In genomic region chr16:28292731-28293588, GRCh38 we compare ENCODE assay signal across 1 cellular context.
TF ChIP-seq lines count a peak whose summit lies in the region.

No MANE protein-coding gene starts in this region.

TF ChIP-seq in HepG2, 621 proteins besides CTCF, POLR2A, EP300 and RAD21 (continued from another document and continues in another):
- no peak for TF ChIP-seq MAZ (IDR thresholded peaks at IDR 0.05; ENCODE audit: borderline replicate concordance, low read depth, low read length)
- TF ChIP-seq MAZ (CRISPR knock-in tag; IDR thresholded peaks at IDR 0.05; ENCODE audit: low read depth) = 0 out of 2 replicates have a peak, but pooled peaks have one; percentile 2
- no peak for TF ChIP-seq SMAD9 (CRISPR knock-in tag; IDR thresholded peaks at IDR 0.05)
- no peak for TF ChIP-seq FOXP1 (IDR thresholded peaks at IDR 0.05)
- no peak for TF ChIP-seq FOXP1 (CRISPR knock-in tag; IDR thresholded peaks at IDR 0.05)
- no peak for TF ChIP-seq ETS1 (CRISPR knock-in tag; IDR thresholded peaks at IDR 0.05)
- TF ChIP-seq ZNF317 (CRISPR knock-in tag; IDR thresholded peaks at IDR 0.05) = no peak
- 0 out of 2 replicates have a peak, but pooled peaks have one; percentile 23 for TF ChIP-seq ZNF430 (CRISPR knock-in tag; IDR thresholded peaks at IDR 0.05)
- no peak for TF ChIP-seq MEIS2 (CRISPR knock-in tag; IDR thresholded peaks at IDR 0.05)
- no peak for TF ChIP-seq HCFC1 (IDR thresholded peaks at IDR 0.05; ENCODE audit: low read depth, low read length)
- no peak for TF ChIP-seq NFAT5 (CRISPR knock-in tag; IDR thresholded peaks at IDR 0.05)
- no peak for TF ChIP-seq ATF2 (CRISPR knock-in tag; IDR thresholded peaks at IDR 0.05)
- peak; percentile 7; the same call in 1 of the 2 replicates for TF ChIP-seq ARID4A (CRISPR knock-in tag; IDR thresholded peaks at IDR 0.05; ENCODE audit: borderline replicate concordance)
- no peak for TF ChIP-seq CEBPZ (IDR thresholded peaks at IDR 0.05; ENCODE audit: low read length)
- TF ChIP-seq ONECUT2 (CRISPR knock-in tag; IDR thresholded peaks at IDR 0.05) = no peak
- 0 out of 2 replicates have a peak, but pooled peaks have one; percentile 24 for TF ChIP-seq MXD1 (CRISPR knock-in tag; IDR thresholded peaks at IDR 0.05)
- TF ChIP-seq GMEB2 (CRISPR knock-in tag; IDR thresholded peaks at IDR 0.05; ENCODE audit: low read depth) = no peak
- no peak for TF ChIP-seq ZNF180 (CRISPR knock-in tag; IDR thresholded peaks at IDR 0.05; ENCODE audit: borderline replicate concordance, low read depth)
- no peak for TF ChIP-seq SMYD3 (CRISPR knock-in tag; IDR thresholded peaks at IDR 0.05)
- TF ChIP-seq ZNF275 (CRISPR knock-in tag; IDR thresholded peaks at IDR 0.05; ENCODE audit: borderline replicate concordance) = no peak
- TF ChIP-seq STAT5B (CRISPR knock-in tag; IDR thresholded peaks at IDR 0.05) = no peak
- TF ChIP-seq MAX (IDR thresholded peaks at IDR 0.05) = peak; percentile 8; the same call in 1 of the 2 replicates
- TF ChIP-seq KDM5B (CRISPR knock-in tag; IDR thresholded peaks at IDR 0.05; ENCODE audit: borderline replicate concordance) = peak; percentile 52
- TF ChIP-seq RXRA (CRISPR knock-in tag; IDR thresholded peaks at IDR 0.05) = 0 out of 2 replicates have a peak, but pooled peaks have one; percentile 21
- no peak for TF ChIP-seq ZNF703 (CRISPR knock-in tag; IDR thresholded peaks at IDR 0.05; ENCODE audit: borderline replicate concordance)
- TF ChIP-seq ZUFSP (CRISPR knock-in tag; IDR thresholded peaks at IDR 0.05; ENCODE audit: borderline replicate concordance) = no peak
